In the genomic region with DNA sequence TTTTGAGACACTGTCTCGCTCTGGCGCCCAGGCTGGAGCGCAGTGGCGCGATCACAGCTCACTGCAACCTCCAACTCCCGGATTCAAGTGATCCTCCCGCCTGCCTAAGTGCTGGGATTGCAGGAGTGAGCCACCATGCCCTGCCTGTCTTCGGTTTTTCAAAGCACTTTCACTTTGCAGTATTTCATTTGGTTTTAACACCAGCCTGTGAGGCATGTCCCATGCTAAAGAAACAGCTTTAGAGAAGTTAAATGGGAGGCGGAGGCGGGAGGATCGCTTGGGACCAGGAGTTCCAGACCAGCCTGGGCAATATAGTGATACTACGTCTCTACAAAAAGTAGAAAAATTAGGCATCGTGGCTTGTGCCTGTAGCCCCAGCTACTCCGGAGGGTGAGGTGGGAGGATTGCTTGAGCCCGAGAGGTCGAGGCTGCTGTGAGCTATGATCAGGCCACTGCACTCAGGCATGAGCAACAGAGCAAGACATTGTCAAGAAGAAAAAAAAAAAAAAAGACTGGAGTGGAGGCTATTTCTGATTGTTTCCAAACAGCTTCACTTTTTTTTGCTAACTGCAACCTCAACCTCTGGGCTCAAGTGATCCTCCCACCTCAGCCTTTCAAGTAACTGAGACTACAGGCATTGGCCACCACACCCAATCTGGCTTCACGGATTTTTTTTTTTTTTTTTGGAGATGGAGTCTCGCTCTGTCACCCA, we compare ENCODE assay signal across 8 cellular contexts. TPM values are rescaled to one million over a fixed set of nuclear protein-coding genes. Genes with fewer than 3 reads are reported as not detected.
A peak's percentile ranks its signal among the peaks of the same experiment; 100 is the strongest.
DNase-seq lines count a peak whose midpoint lies in the region; ATAC-seq and TF ChIP-seq lines count a peak whose summit lies in the region.

No MANE protein-coding gene starts in this region.

- H3K27ac ChIP-seq in heart left ventricle (peak overlapping the region; percentile 96 to 100 (median 98)), foreskin keratinocyte (peak overlapping the region; percentile 90), skin epidermis (peak overlapping the region in 20 of 21 experiments; percentile 88 to 99 (median 98))

- WGBS in heart left ventricle, 4 donors: 62 to 71% (median 67%) methylated on average over 18 of the region's 18 CpGs

- no peak for ATAC-seq in heart left ventricle
- ATAC-seq in Right ventricle myocardium inferior: no peak
- ATAC-seq in foreskin keratinocyte: no peak
- no peak for ATAC-seq in HG02870 (IDR thresholded peaks at IDR 0.05; ENCODE audit: unreplicated experiment)

- peak overlapping the region in 11 of 12 donors; percentile 71 to 99 (median 89) for H3K4me3 ChIP-seq in heart left ventricle
- H3K4me3 ChIP-seq in WI38 (ENCODE audit: low read depth, low read length): peak overlapping the region; percentile 61
- H3K4me3 ChIP-seq in skin epidermis: peak overlapping the region; percentile 64 to 100 (median 90)

- DNase-seq in heart left ventricle (no peak), Right ventricle myocardium inferior (ENCODE audit: missing footprints) (no peak), foreskin keratinocyte (no peak), DMS 273 treated with DMSO at 0.1 percent for 48 hours (lab: John Stamatoyannopoulos, UW) (no peak), COLO829 (ENCODE audit: low spot score) (no peak)

- no peak for TF ChIP-seq CTCF in heart left ventricle (IDR thresholded peaks at IDR 0.05)
- no peak for TF ChIP-seq CTCF in WI38 (IDR thresholded peaks at IDR 0.05; ENCODE audit: low read depth, low read length)
- TF ChIP-seq CTCF in foreskin keratinocyte (conservative IDR thresholded peaks at IDR 0.05): no peak

- no peaks in the 10 kb centered on the region for H3K9me3 ChIP-seq in heart left ventricle

- no peak for TF ChIP-seq POLR2A in heart left ventricle (IDR thresholded peaks at IDR 0.05)

- H3K4me1 ChIP-seq in heart left ventricle (peaks cover 6 to 77% (median 48%) of the 10 kb centered on the region in 12 donors), foreskin keratinocyte (peaks cover 4% of the 10 kb centered on the region)

- intact Hi-C loops in heart left ventricle (cut with DNase I): loop anchor here in 4 of 10 donors (5.0 to 10.0 kb wide), 3 partner anchors 54 to 171 kb away; a partner anchor contains a TSS
- intact Hi-C loops in Right ventricle myocardium inferior (cut with DNase I): no loop called here

- H3K27me3 ChIP-seq in heart left ventricle: no peaks in the 10 kb centered on the region
- no peaks in the 10 kb centered on the region for H3K27me3 ChIP-seq in foreskin keratinocyte

- peaks cover 0 to 65% (median 52%) of the 10 kb centered on the region in 9 donors for H3K36me3 ChIP-seq in heart left ventricle

RNA-seq across cellular contexts. Expression of a gene that starts 1.3 kb away (rescaled TPM):
- 10 to 100 TPM; 22.1 to 33.7 (median 24.0) TPM for total RNA-seq in heart left ventricle
- 10 to 100 TPM; 23.8 to 26.4 TPM for polyA plus RNA-seq in heart left ventricle
- total RNA-seq in Right ventricle myocardium inferior: 17.3 TPM
- 28.7 and 29.3 TPM in 2 replicates for total RNA-seq in foreskin keratinocyte
- 35.8 and 37.8 TPM in 2 replicates for polyA plus RNA-seq in foreskin keratinocyte

RNA-seq across cellular contexts. Expression of a gene that starts 1.5 kb away (rescaled TPM):
- 10 to 100 TPM; 32.4 to 67.0 (median 39.1) TPM for total RNA-seq in heart left ventricle
- 10 to 100 TPM; 30.1 to 75.6 TPM for polyA plus RNA-seq in heart left ventricle
- total RNA-seq in Right ventricle myocardium inferior: 62.8 TPM
- total RNA-seq in foreskin keratinocyte: 26.1 and 31.0 TPM in 2 replicates
- 27.3 and 32.3 TPM in 2 replicates for polyA plus RNA-seq in foreskin keratinocyte

RNA-seq across cellular contexts. Expression of a gene that starts 9.2 kb away (rescaled TPM):
- total RNA-seq in heart left ventricle: 100 to 1,000 TPM in 3 of 9 donors, 10 to 100 TPM in 6; 67.0 to 155 (median 79.5) TPM
- 10 to 100 TPM; 69.1 to 88.6 TPM for polyA plus RNA-seq in heart left ventricle
- 74.0 TPM for total RNA-seq in Right ventricle myocardium inferior
- total RNA-seq in foreskin keratinocyte: 280 and 282 TPM in 2 replicates
- 228 and 247 TPM in 2 replicates for polyA plus RNA-seq in foreskin keratinocyte

RNA-seq across cellular contexts. Expression of a gene that starts 10.0 kb away (rescaled TPM):
- total RNA-seq in heart left ventricle: 10 to 100 TPM; 20.6 to 36.5 (median 27.9) TPM
- 10 to 100 TPM; 14.3 to 14.7 TPM for polyA plus RNA-seq in heart left ventricle
- total RNA-seq in Right ventricle myocardium inferior: 20.8 TPM
- 13.8 and 16.3 TPM in 2 replicates for total RNA-seq in foreskin keratinocyte
- polyA plus RNA-seq in foreskin keratinocyte: 9.1 and 10.1 TPM in 2 replicates

RNA-seq across cellular contexts. Expression of a gene that starts 17.1 kb away (rescaled TPM):
- 100 to 1,000 TPM; 270 to 539 (median 466) TPM for total RNA-seq in heart left ventricle
- polyA plus RNA-seq in heart left ventricle: 100 to 1,000 TPM; 240 to 245 TPM
- 375 TPM for total RNA-seq in Right ventricle myocardium inferior
- total RNA-seq in foreskin keratinocyte: 57.8 and 81.5 TPM in 2 replicates
- polyA plus RNA-seq in foreskin keratinocyte: 57.1 and 62.8 TPM in 2 replicates
